Comparison of ENCODE assay signal across 22 cellular contexts in the genomic region with DNA sequence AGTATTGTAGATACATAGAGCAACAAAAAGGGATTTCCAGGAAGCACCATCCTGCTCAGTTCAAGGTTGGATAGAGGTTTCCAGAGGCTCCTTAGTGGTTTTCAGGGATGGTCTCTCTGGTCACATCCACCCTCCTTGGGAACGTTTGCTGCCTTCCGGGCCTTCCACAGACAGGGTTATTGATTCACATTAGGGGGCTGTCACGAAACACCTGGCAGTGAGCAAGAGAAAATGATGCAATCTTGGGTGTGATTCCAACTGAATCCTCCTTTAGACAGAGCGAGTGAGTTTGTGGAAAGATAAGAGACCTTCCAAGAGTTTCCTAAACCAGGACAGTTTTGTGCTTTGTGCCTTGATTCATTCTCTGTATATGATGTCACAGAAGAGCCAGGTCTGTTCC.
"Had no signal": no experiment of that assay in that cellular context is flagged by ENCODE, and none has a peak within 500 bp of the region (broad histone marks: within the 10 kb centered on the region; RNA-seq: fewer than 3 reads in every experiment).

No MANE protein-coding gene starts in this region.

- DNase-seq: activated B cell treated with CpG ODN at 0.5 μM for 24 hours; activated CD4-positive, alpha-beta memory T cell treated with anti-CD3 and anti-CD28 coated beads, Interleukin-2, amount 10 ng/mL, durations not matched to agents 7 days and 5 days; activated CD4-positive, alpha-beta T cell treated with anti-CD3 and anti-CD28 coated beads for 4 hours; activated naive CD4-positive, alpha-beta T cell treated with Interleukin-2 at 50 U/mL for 16 hours; activated naive CD8-positive, alpha-beta T cell treated with anti-CD3 and anti-CD28 coated beads, Interleukin-2, amount 10 ng/mL, durations not matched to agents 7 days and 5 days; activated T-cell treated with anti-CD3 and anti-CD28 coated beads, Interleukin-2, amount 50 U/mL, for 24 hours; amygdala; central memory CD4-positive, alpha-beta T cell; colonic mucosa; hypothalamus; kidney glomerular epithelial cell; mesenchymal stem cell; naive thymus-derived CD4-positive, alpha-beta T cell; ovary; stimulated activated CD4-positive, alpha-beta T cell treated with anti-CD3 and anti-CD28 coated beads, Interleukin-4, amount 100 ng/mL, for 24 hours; stomach; T-cell; trophoblast cell had no signal

- H3K9me3 Mint-ChIP-seq: activated B cell treated with CpG ODN at 0.5 μM for 24 hours; activated CD4-positive, alpha-beta memory T cell treated with anti-CD3 and anti-CD28 coated beads, Interleukin-2, amount 10 ng/mL, durations not matched to agents 7 days and 5 days; activated naive CD8-positive, alpha-beta T cell treated with anti-CD3 and anti-CD28 coated beads, Interleukin-2, amount 10 ng/mL, durations not matched to agents 7 days and 5 days; activated T-cell treated with anti-CD3 and anti-CD28 coated beads, Interleukin-2, amount 50 U/mL, for 24 hours; activated T-helper 2 cell treated with anti-CD3 and anti-CD28 coated beads, Interferon-gamma antibody, Interleukin-2, Interleukin-4, amounts not matched to agents 10 μg/mL and 5 μg/mL and 100 μg/mL, durations not matched to agents 14 hours and 24 hours and 36 hours; naive thymus-derived CD4-positive, alpha-beta T cell; stimulated activated effector memory CD8-positive, alpha-beta T cell treated with anti-CD3 and anti-CD28 coated beads, Interleukin-12 subunit alpha, Interleukin-12 subunit beta, amount 100 ng/mL, for 72 hours; T-cell had no signal

- H3K4me1 ChIP-seq: colonic mucosa had no signal

- ATAC-seq: esophagus mucosa; naive thymus-derived CD4-positive, alpha-beta T cell; sciatic nerve; stimulated activated effector memory CD8-positive, alpha-beta T cell treated with anti-CD3 and anti-CD28 coated beads, Interleukin-12 subunit alpha, Interleukin-12 subunit beta, amount 100 ng/mL, for 72 hours; T-cell had no signal

- H3K27ac Mint-ChIP-seq: activated B cell treated with CpG ODN at 0.5 μM for 24 hours; activated CD4-positive, alpha-beta memory T cell treated with anti-CD3 and anti-CD28 coated beads, Interleukin-2, amount 10 ng/mL, durations not matched to agents 7 days and 5 days; activated naive CD8-positive, alpha-beta T cell treated with anti-CD3 and anti-CD28 coated beads, Interleukin-2, amount 10 ng/mL, durations not matched to agents 7 days and 5 days; activated T-cell treated with anti-CD3 and anti-CD28 coated beads, Interleukin-2, amount 50 U/mL, for 24 hours; activated T-helper 2 cell treated with anti-CD3 and anti-CD28 coated beads, Interferon-gamma antibody, Interleukin-2, Interleukin-4, amounts not matched to agents 10 μg/mL and 5 μg/mL and 100 μg/mL, durations not matched to agents 14 hours and 24 hours and 36 hours; stimulated activated effector memory CD8-positive, alpha-beta T cell treated with anti-CD3 and anti-CD28 coated beads, Interleukin-12 subunit alpha, Interleukin-12 subunit beta, amount 100 ng/mL, for 72 hours; T-cell had no signal

- H3K27ac ChIP-seq: colonic mucosa, ovary, stomach had no signal

- H3K36me3 Mint-ChIP-seq: activated naive CD8-positive, alpha-beta T cell treated with anti-CD3 and anti-CD28 coated beads, Interleukin-2, amount 10 ng/mL, durations not matched to agents 7 days and 5 days; naive thymus-derived CD4-positive, alpha-beta T cell; stimulated activated effector memory CD8-positive, alpha-beta T cell treated with anti-CD3 and anti-CD28 coated beads, Interleukin-12 subunit alpha, Interleukin-12 subunit beta, amount 100 ng/mL, for 72 hours; T-cell had no signal

- H3K4me3 Mint-ChIP-seq: activated B cell treated with CpG ODN at 0.5 μM for 24 hours; activated CD4-positive, alpha-beta memory T cell treated with anti-CD3 and anti-CD28 coated beads, Interleukin-2, amount 10 ng/mL, durations not matched to agents 7 days and 5 days; activated naive CD8-positive, alpha-beta T cell treated with anti-CD3 and anti-CD28 coated beads, Interleukin-2, amount 10 ng/mL, durations not matched to agents 7 days and 5 days; activated T-cell treated with anti-CD3 and anti-CD28 coated beads, Interleukin-2, amount 50 U/mL, for 24 hours; naive thymus-derived CD4-positive, alpha-beta T cell; stimulated activated effector memory CD8-positive, alpha-beta T cell treated with anti-CD3 and anti-CD28 coated beads, Interleukin-12 subunit alpha, Interleukin-12 subunit beta, amount 100 ng/mL, for 72 hours; T-cell had no signal

- H3K4me3 ChIP-seq: colonic mucosa, ovary, stomach had no signal

- H3K27me3 Mint-ChIP-seq: activated B cell treated with CpG ODN at 0.5 μM for 24 hours; activated CD4-positive, alpha-beta memory T cell treated with anti-CD3 and anti-CD28 coated beads, Interleukin-2, amount 10 ng/mL, durations not matched to agents 7 days and 5 days; naive thymus-derived CD4-positive, alpha-beta T cell; T-cell had no signal

- H3K4me1 Mint-ChIP-seq: activated B cell treated with CpG ODN at 0.5 μM for 24 hours had no signal

- H3K9me3 ChIP-seq: colonic mucosa, ovary, stomach had no signal

- H3K27me3 ChIP-seq: colonic mucosa, ovary, stomach had no signal

- H3K36me3 ChIP-seq: colonic mucosa, ovary had no signal
